ENCODE assay signal across 30 cellular contexts in the genomic region with DNA sequence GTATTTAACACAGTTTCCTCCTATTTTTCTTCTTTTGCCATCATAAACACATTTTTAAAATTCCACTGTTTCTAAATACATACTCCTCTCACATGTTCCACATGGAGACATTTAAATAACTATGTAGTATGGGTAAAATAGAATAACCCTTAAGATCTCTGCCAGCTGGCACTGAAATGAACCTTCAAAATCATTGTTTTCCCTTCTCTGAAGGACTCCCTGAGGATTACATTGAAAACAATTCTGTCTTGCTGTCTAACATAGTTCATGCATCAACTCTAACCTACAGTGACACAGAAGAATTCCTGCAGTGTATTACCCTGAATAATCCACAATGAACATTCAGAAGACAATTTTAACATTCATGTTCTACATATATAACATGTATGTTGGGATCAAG.
DNase-seq lines count a peak whose midpoint lies in the region; ATAC-seq and TF ChIP-seq lines count a peak whose summit lies in the region.
"Had no signal": no experiment of that assay in that cellular context is flagged by ENCODE, and none has a peak within 500 bp of the region (broad histone marks: within the 10 kb centered on the region; RNA-seq: fewer than 3 reads in every experiment).

No MANE protein-coding gene starts in this region.

- H3K27ac Mint-ChIP-seq in nephron = peak overlapping the region; percentile 44 to 81 (median 65)
- H3K27ac Mint-ChIP-seq: activated CD4-positive, alpha-beta T cell treated with anti-CD3 and anti-CD28 coated beads for 36 hours; activated naive CD8-positive, alpha-beta T cell treated with anti-CD3 and anti-CD28 coated beads, Interleukin-2, amount 50 U/mL, for 24 hours; dendritic cell treated with granulocyte-macrophage colony-stimulating factor and Interleukin-4, amounts not matched to agents 40 ng/mL and 50 ng/mL, for 4 days; naive B cell had no signal

- TF ChIP-seq CTCF in AG10803 (conservative IDR thresholded peaks at IDR 0.05; ENCODE audit: low read length) (no peak), nephron (IDR thresholded peaks at IDR 0.05; ENCODE audit: unreplicated experiment in 3 of 3) (no peak)

- no peak overlapping the region for H3K4me3 ChIP-seq in AG10803 (ENCODE audit: low read length)
- H3K4me3 ChIP-seq: BLaER1 treated with 17β-estradiol and CSF1 and Interleukin-3, amounts not matched to agents 10 nM and 100 nM; gastrocnemius medialis; GM12878; HAP-1; hepatocyte; right atrium auricular region had no signal

- peaks cover 19% of the 10 kb centered on the region for H3K4me1 Mint-ChIP-seq in nephron
- H3K4me1 Mint-ChIP-seq: activated CD4-positive, alpha-beta T cell treated with anti-CD3 and anti-CD28 coated beads for 36 hours; activated naive CD8-positive, alpha-beta T cell treated with anti-CD3 and anti-CD28 coated beads, Interleukin-2, amount 50 U/mL, for 24 hours had no signal

- H3K4me3 Mint-ChIP-seq in nephron = no peak overlapping the region
- H3K4me3 Mint-ChIP-seq: activated CD4-positive, alpha-beta T cell treated with anti-CD3 and anti-CD28 coated beads for 36 hours; activated naive CD8-positive, alpha-beta T cell treated with anti-CD3 and anti-CD28 coated beads, Interleukin-2, amount 50 U/mL, for 24 hours; dendritic cell treated with granulocyte-macrophage colony-stimulating factor and Interleukin-4, amounts not matched to agents 40 ng/mL and 50 ng/mL, for 4 days; naive B cell had no signal

- DNase-seq in AG10803 (ENCODE audit: low read depth) (peak; percentile 88), NCI-H345 (lab: John Stamatoyannopoulos, UW) (peak; percentile 24), dermis blood vessel endothelial cell (peak; percentile 61), ecto neural progenitor cell (ENCODE audit: low spot score) (no peak)
- DNase-seq: activated CD4-positive, alpha-beta T cell treated with anti-CD3 and anti-CD28 coated beads for 36 hours; activated gamma-delta T cell treated with Interleukin-2 at 50 U/mL for 16 hours; activated naive CD8-positive, alpha-beta T cell treated with anti-CD3 and anti-CD28 coated beads, Interleukin-2, amount 50 U/mL, for 24 hours; activated T-cell treated with anti-CD3 and anti-CD28 coated beads, Interleukin-2, amount 50 U/mL, for 1 hour; brain microvascular endothelial cell; DMS79 treated with DMSO at 0.1 percent for 48 hours; gastrocnemius medialis; mesendoderm; naive B cell; NCI-H1048; NCI-H2029; NCI-H510A; stimulated activated CD4-positive, alpha-beta T cell treated with anti-CD3 and anti-CD28 coated beads, Interleukin-4, amount 100 ng/mL, for 4 hours; stimulated activated naive CD4-positive, alpha-beta T cell; T-helper 2 cell had no signal

- no peaks in the 10 kb centered on the region for H3K27me3 Mint-ChIP-seq in nephron (ENCODE audit: low read depth)
- H3K27me3 Mint-ChIP-seq: activated CD4-positive, alpha-beta T cell treated with anti-CD3 and anti-CD28 coated beads for 36 hours; dendritic cell treated with granulocyte-macrophage colony-stimulating factor and Interleukin-4, amounts not matched to agents 40 ng/mL and 50 ng/mL, for 4 days; naive B cell had no signal

- ATAC-seq in HG03521 (IDR thresholded peaks at IDR 0.05; ENCODE audit: unreplicated experiment) (no peak), HG02981 (IDR thresholded peaks at IDR 0.05; ENCODE audit: unreplicated experiment) (no peak), GM21737 (IDR thresholded peaks at IDR 0.05; ENCODE audit: unreplicated experiment) (no peak)
- ATAC-seq: activated CD4-positive, alpha-beta T cell treated with anti-CD3 and anti-CD28 coated beads for 36 hours; activated naive CD8-positive, alpha-beta T cell treated with anti-CD3 and anti-CD28 coated beads, Interleukin-2, amount 50 U/mL, for 24 hours; gastrocnemius medialis; GM12878; left lobe of liver had no signal

- H3K9me3 Mint-ChIP-seq in nephron = no peaks in the 10 kb centered on the region
- H3K9me3 Mint-ChIP-seq: activated naive CD8-positive, alpha-beta T cell treated with anti-CD3 and anti-CD28 coated beads, Interleukin-2, amount 50 U/mL, for 24 hours; naive B cell had no signal

- no peaks in the 10 kb centered on the region for H3K36me3 Mint-ChIP-seq in nephron (ENCODE audit: low read depth)
- H3K36me3 Mint-ChIP-seq: naive B cell had no signal
